ENCODE assay signal across 20 cellular contexts in the genomic region with DNA sequence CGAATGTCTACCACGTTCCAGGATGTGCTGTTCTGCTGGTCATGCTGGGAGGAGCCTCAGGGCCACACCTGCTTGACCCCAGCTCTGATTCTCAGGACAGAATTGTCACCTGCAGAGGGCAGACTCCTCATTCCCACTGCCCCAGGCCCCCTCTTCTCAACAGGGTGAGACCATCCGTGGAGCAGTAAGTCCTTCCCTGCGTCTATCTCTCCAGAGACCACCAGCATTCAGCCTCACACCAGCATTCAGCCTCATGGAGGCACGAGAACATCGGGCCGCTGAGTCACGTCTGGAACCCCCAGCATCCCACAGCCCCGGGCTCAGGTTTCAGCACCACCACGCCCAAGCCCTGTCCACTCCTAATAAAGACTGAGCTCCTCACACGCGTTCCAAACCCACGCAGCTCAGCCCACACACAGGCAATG.
DNase-seq lines count a peak whose midpoint lies in the region; ATAC-seq, FAIRE-seq and TF ChIP-seq lines count a peak whose summit lies in the region.
"Had no signal": no experiment of that assay in that cellular context is flagged by ENCODE, and none has a peak within 500 bp of the region (broad histone marks: within the 10 kb centered on the region; RNA-seq: fewer than 3 reads in every experiment).

No MANE protein-coding gene starts in this region.

- intact Hi-C loops in HepG2 (cut with micrococcal nuclease; ENCODE audit: unreplicated experiment) (no loop called here), right lobe of liver (cut with DNase I) (no loop called here)

- H3K27ac ChIP-seq in HepG2 (ENCODE audit: extremely low read length, insufficient read depth, low read length) (no peak overlapping the region), right lobe of liver (no peak overlapping the region), VCaP (no peak overlapping the region)
- H3K27ac ChIP-seq: breast epithelium, esophagus squamous epithelium, heart left ventricle, KMS-11, psoas muscle, thyroid gland had no signal

- H3K4me1 ChIP-seq in HepG2 (ENCODE audit: insufficient read depth, low read length) (no peaks in the 10 kb centered on the region), right lobe of liver (no peaks in the 10 kb centered on the region)
- H3K4me1 ChIP-seq: breast epithelium, esophagus squamous epithelium, heart left ventricle, psoas muscle, thyroid gland had no signal

- H3K79me2 ChIP-seq in HepG2 (ENCODE audit: insufficient read depth, low read length): no peaks in the 10 kb centered on the region

- H3K27me3 ChIP-seq in HepG2 (ENCODE audit: control insufficient read depth in 1 of 2, insufficient read depth in 2 of 2, low read length in 2 of 2) (no peaks in the 10 kb centered on the region), right lobe of liver (no peaks in the 10 kb centered on the region)
- H3K27me3 ChIP-seq: breast epithelium, esophagus squamous epithelium, heart left ventricle, thyroid gland had no signal

- no peaks in the 10 kb centered on the region for H3K4me1 Mint-ChIP-seq in activated CD4-positive, alpha-beta T cell treated with anti-CD3 and anti-CD28 coated beads, Interleukin-2, amount 10 ng/mL, durations not matched to agents 7 days and 5 days

- no peaks in the 10 kb centered on the region for H3K9me3 Mint-ChIP-seq in activated CD4-positive, alpha-beta T cell treated with anti-CD3 and anti-CD28 coated beads, Interleukin-2, amount 10 ng/mL, durations not matched to agents 7 days and 5 days
- H3K9me3 Mint-ChIP-seq: nephron had no signal

- TF ChIP-seq EP300 in HepG2 (IDR thresholded peaks at IDR 0.05; ENCODE audit: low read depth in 2 of 2, low read length in 2 of 2) (no peak), HepG2 (CRISPR knock-in tag; IDR thresholded peaks at IDR 0.05; ENCODE audit: borderline replicate concordance) (no peak)

- CTCF ChIA-PET in HepG2 (lab: Yijun Ruan, JAX; ENCODE audit: low intra/inter-chr PET ratio, low total read pairs): no interaction called here
- CTCF ChIA-PET in activated CD4-positive, alpha-beta T cell treated with anti-CD3 and anti-CD28 coated beads, Interleukin-2, amount 10 ng/mL, durations not matched to agents 7 days and 5 days (lab: Charles Lee): no interaction called here

- no peak overlapping the region for H3K27ac Mint-ChIP-seq in activated CD4-positive, alpha-beta T cell treated with anti-CD3 and anti-CD28 coated beads, Interleukin-2, amount 10 ng/mL, durations not matched to agents 7 days and 5 days
- H3K27ac Mint-ChIP-seq: activated CD8-positive, alpha-beta T cell treated with anti-CD3 and anti-CD28 coated beads, Interleukin-2, amount 10 ng/mL, durations not matched to agents 7 days and 5 days had no signal

- no peaks in the 10 kb centered on the region for H3K27me3 Mint-ChIP-seq in activated CD4-positive, alpha-beta T cell treated with anti-CD3 and anti-CD28 coated beads, Interleukin-2, amount 10 ng/mL, durations not matched to agents 7 days and 5 days

- H3K4me3 ChIP-seq in HepG2 (replicated peaks in 1 of 3; ENCODE audit: insufficient read depth in 1 of 3, low read depth in 2 of 3, low read length in 3 of 3) (no peak overlapping the region), right lobe of liver (no peak overlapping the region)
- H3K4me3 ChIP-seq: breast epithelium, esophagus squamous epithelium, heart left ventricle, psoas muscle, thyroid gland had no signal

- TF ChIP-seq POLR2A in HepG2 (IDR thresholded peaks at IDR 0.05; ENCODE audit: insufficient read depth in 1 of 2, low read depth in 2 of 2, low read length in 2 of 2) (no peak), right lobe of liver (IDR thresholded peaks at IDR 0.05) (no peak)

- peak; percentile 45 for TF ChIP-seq CTCF in HepG2 (CRISPR knock-in tag; IDR thresholded peaks at IDR 0.05)
- no peak for TF ChIP-seq CTCF in right lobe of liver (IDR thresholded peaks at IDR 0.05)
- TF ChIP-seq CTCF in VCaP (conservative IDR thresholded peaks at IDR 0.05): peak; percentile 35; the same call in 1 of the 2 replicates

- POLR2A ChIA-PET in HepG2 (lab: Yijun Ruan, JAX): no interaction called here
- POLR2A ChIA-PET in activated CD4-positive, alpha-beta T cell treated with anti-CD3 and anti-CD28 coated beads, Interleukin-2, amount 10 ng/mL, durations not matched to agents 7 days and 5 days (lab: Charles Lee): no interaction called here

- in situ Hi-C loops in HepG2 (cut with HindIII; ENCODE audit: extremely low pct_ligation_motif_present, low pct_unique_long_range_greater_than_20kb): no loop called here

- TF ChIP-seq RAD21 in HepG2 (CRISPR knock-in tag; IDR thresholded peaks at IDR 0.05): no peak

- no peaks in the 10 kb centered on the region for H4K20me1 ChIP-seq in HepG2 (ENCODE audit: insufficient read depth, low read length)

- no peak overlapping the region for H3K4me3 Mint-ChIP-seq in activated CD4-positive, alpha-beta T cell treated with anti-CD3 and anti-CD28 coated beads, Interleukin-2, amount 10 ng/mL, durations not matched to agents 7 days and 5 days
- H3K4me3 Mint-ChIP-seq: activated CD8-positive, alpha-beta T cell treated with anti-CD3 and anti-CD28 coated beads, Interleukin-2, amount 10 ng/mL, durations not matched to agents 7 days and 5 days had no signal

- no peak overlapping the region for H3K4me2 ChIP-seq in HepG2 (ENCODE audit: low read depth, low read length)
- H3K4me2 ChIP-seq: KMS-11 had no signal

- H3K9ac ChIP-seq in HepG2 (ENCODE audit: insufficient read depth, low read depth, low read length): no peak overlapping the region
- H3K9ac ChIP-seq: KMS-11 had no signal

- H2AFZ ChIP-seq in HepG2 (ENCODE audit: low read length): no peak overlapping the region

- DNase-seq in HepG2 (ENCODE audit: low spot score) (peak; percentile 12), right lobe of liver (no peak), iPS-NIHi11 (ENCODE audit: low spot score) (peak; percentile 67), EL (no peak), HUDEP-2 (lab: John Stamatoyannopoulos, UW; ENCODE audit: unreplicated experiment in 76 of 76) (no peak)
- no peak for DNase-seq in activated CD4-positive, alpha-beta T cell treated with anti-CD3 and anti-CD28 coated beads, Interleukin-2, amount 10 ng/mL, durations not matched to agents 7 days and 5 days
- DNase-seq: activated CD8-positive, alpha-beta T cell treated with anti-CD3 and anti-CD28 coated beads, Interleukin-2, amount 10 ng/mL, durations not matched to agents 7 days and 5 days; DMS53; esophagus squamous epithelium; heart left ventricle; mesenchymal stem cell; NCI-H1105; psoas muscle; thyroid gland had no signal

- BruUV-seq in HepG2 (replicated peaks; lab: Mats Ljungman, UMichigan): no TSS peak

- ATAC-seq in HepG2 (peak; percentile 87), right lobe of liver (no peak), HG03108 (IDR thresholded peaks at IDR 0.05; ENCODE audit: unreplicated experiment) (no peak)
- ATAC-seq: activated CD8-positive, alpha-beta T cell treated with anti-CD3 and anti-CD28 coated beads, Interleukin-2, amount 10 ng/mL, durations not matched to agents 7 days and 5 days; heart left ventricle had no signal

- H3K36me3 Mint-ChIP-seq in activated CD4-positive, alpha-beta T cell treated with anti-CD3 and anti-CD28 coated beads, Interleukin-2, amount 10 ng/mL, durations not matched to agents 7 days and 5 days (ENCODE audit: low read depth): no peaks in the 10 kb centered on the region

- 97% methylated on average over 11 of the region's 13 CpGs for WGBS in HepG2 (ENCODE audit: low lambda C conversion rate)
- WGBS in right lobe of liver (ENCODE audit: insufficient coverage, low coverage, low lambda C conversion rate, missing lambda C conversion rate): 95% methylated on average over 4 of the region's 13 CpGs

- no peak for FAIRE-seq in HepG2 (lab: Jason Lieb, UNC)
- FAIRE-seq: keratinocyte had no signal

- no peaks in the 10 kb centered on the region for H3K9me3 ChIP-seq in HepG2 (ENCODE audit: low read length)
- H3K9me3 ChIP-seq in right lobe of liver: no peaks in the 10 kb centered on the region
- H3K9me3 ChIP-seq: breast epithelium, esophagus squamous epithelium, heart left ventricle, psoas muscle, thyroid gland had no signal

- H3K36me3 ChIP-seq in HepG2 (replicated peaks in 1 of 2; ENCODE audit: control insufficient read depth in 1 of 2, insufficient read depth in 2 of 2, low read length in 2 of 2) (peaks cover 0 to 17% of the 10 kb centered on the region in 2 experiments; a peak in 3 of 5 replicates), right lobe of liver (peaks cover 0 to 17% (median 0%) of the 10 kb centered on the region in 4 donors)
- H3K36me3 ChIP-seq: thyroid gland had no signal

TF ChIP-seq in HepG2, 621 proteins besides CTCF, POLR2A, EP300 and RAD21:
- TF ChIP-seq STAG1 (CRISPR knock-in tag; IDR thresholded peaks at IDR 0.05) (peak; percentile 55), MIER3 (CRISPR knock-in tag; IDR thresholded peaks at IDR 0.05; ENCODE audit: borderline replicate concordance) (no peak)

Comparison
In these comparisons a context has a peak if more than half of its experiments do, and no peak if none do; other contexts are left out.
1. DNase-seq: peak in HepG2 (single experiment) and iPS-NIHi11 (single experiment); none in right lobe of liver (0 of 3), EL (single experiment), activated CD4-positive, alpha-beta T cell treated with anti-CD3 and anti-CD28 coated beads, Interleukin-2, amount 10 ng/mL, durations not matched to agents 7 days and 5 days (single experiment) and HUDEP-2 (0 of 76).
2. CTCF ChIP-seq: peak in HepG2 (single experiment) and VCaP (single experiment); none in right lobe of liver (0 of 4).